Comparison of ENCODE assay signal across 8 cellular contexts in the genomic region with DNA sequence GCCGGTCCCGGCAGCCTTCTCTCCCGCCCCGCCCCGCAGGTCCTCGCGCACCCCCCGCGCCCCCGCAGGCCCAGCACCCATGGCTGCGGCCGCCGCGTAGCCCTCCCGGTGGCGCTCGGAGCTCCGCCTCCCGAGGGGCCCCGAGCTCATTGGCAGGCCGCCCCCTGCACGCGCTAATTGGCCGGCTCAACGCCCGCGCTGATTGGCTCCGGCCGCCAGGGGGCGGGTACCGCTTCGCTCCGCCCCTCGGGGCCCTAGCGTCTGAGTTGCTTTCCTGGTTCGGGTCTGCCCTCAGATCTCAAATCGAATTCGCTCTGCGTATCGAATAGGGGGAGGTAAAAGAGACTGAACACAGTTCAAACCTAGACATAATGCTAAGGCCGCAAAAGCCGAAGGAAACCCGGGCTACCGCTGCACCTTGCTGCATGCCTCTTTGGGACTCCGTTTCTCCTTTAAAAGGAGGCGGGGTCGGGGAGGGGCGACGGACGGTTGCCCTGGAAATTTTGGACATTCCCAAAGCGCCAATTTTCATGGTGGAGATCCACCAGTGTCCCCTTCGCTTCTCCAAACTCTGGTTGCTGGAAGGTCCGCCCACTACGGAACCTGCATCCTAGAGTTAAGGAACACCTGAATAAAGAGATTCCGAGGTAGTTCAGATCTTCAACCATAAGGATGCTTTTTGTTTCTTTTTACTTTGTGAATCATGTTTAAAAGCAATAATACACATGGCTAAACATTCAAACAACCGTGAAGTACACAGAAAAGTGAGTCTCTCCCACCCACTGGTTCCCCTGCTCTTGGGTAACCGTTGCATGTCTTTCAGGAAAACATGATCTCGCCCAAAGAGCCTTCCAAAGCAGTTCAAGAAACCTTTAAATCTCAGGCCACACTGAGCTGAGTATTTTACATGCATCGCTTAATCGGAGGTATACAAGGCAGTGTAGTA. TPM values are rescaled to one million over a fixed set of nuclear protein-coding genes. Genes with fewer than 3 reads are reported as not detected.
A peak's percentile ranks its signal among the peaks of the same experiment; 100 is the strongest.
DNase-seq lines count a peak whose midpoint lies in the region; ATAC-seq and TF ChIP-seq lines count a peak whose summit lies in the region.

A gene (minus strand): TSS at position 117 of the 946 bp plus-strand sequence. CDS start 463 bp downstream, outside the sequence.

- peak; percentile 68 to 71 for TF ChIP-seq POLR2A in uterus (IDR thresholded peaks at IDR 0.05)

- ATAC-seq in HG02763 (IDR thresholded peaks at IDR 0.05; ENCODE audit: unreplicated experiment): peak; percentile 64

- H3K4me1 ChIP-seq in left ventricle myocardium inferior (peaks cover 93% of the 10 kb centered on the region), uterus (peaks cover 14 to 44% of the 10 kb centered on the region in 2 donors)

- peak within 1 kb of the TSS; percentile 79 for H3K27ac Mint-ChIP-seq in T-helper 1 cell treated with Interleukin-12 subunit alpha and Interleukin-12 subunit beta and Interleukin-4 antibody, amounts not matched to agents 30 μg/mL and 1 μg/mL, for 36 hours

- H3K9me3 Mint-ChIP-seq in T-helper 1 cell treated with Interleukin-12 subunit alpha and Interleukin-12 subunit beta and Interleukin-4 antibody, amounts not matched to agents 30 μg/mL and 1 μg/mL, for 36 hours: no peaks in the 10 kb centered on the region

- H3K4me1 Mint-ChIP-seq in T-helper 1 cell treated with Interleukin-12 subunit alpha and Interleukin-12 subunit beta and Interleukin-4 antibody, amounts not matched to agents 30 μg/mL and 1 μg/mL, for 36 hours (ENCODE audit: low read depth): peaks cover 64% of the 10 kb centered on the region

- TF ChIP-seq CTCF in GM12875 (IDR thresholded peaks at IDR 0.05; ENCODE audit: borderline replicate concordance, insufficient read depth, low read depth, low read length): no peak
- peak; percentile 50 for TF ChIP-seq CTCF in left ventricle myocardium inferior (IDR thresholded peaks at IDR 0.05; ENCODE audit: borderline replicate concordance)
- TF ChIP-seq CTCF in uterus (IDR thresholded peaks at IDR 0.05): peak; percentile 14 to 45 (median 24)

- H3K4me3 ChIP-seq in GM12875 (ENCODE audit: low read depth, low read length) (peak within 1 kb of the TSS; percentile 63), left ventricle myocardium inferior (peak within 1 kb of the TSS; percentile 93), uterus (peak within 1 kb of the TSS; percentile 51 to 95)

- no peaks in the 10 kb centered on the region for H3K9me3 ChIP-seq in left ventricle myocardium inferior (replicated peaks)
- H3K9me3 ChIP-seq in uterus: no peaks in the 10 kb centered on the region

- intact Hi-C loops in left ventricle myocardium inferior (cut with micrococcal nuclease) (no loop called here), uterus (cut with DNase I; ENCODE audit: low total_unique reads) (no loop called here)

- H3K27me3 Mint-ChIP-seq in T-helper 1 cell treated with Interleukin-12 subunit alpha and Interleukin-12 subunit beta and Interleukin-4 antibody, amounts not matched to agents 30 μg/mL and 1 μg/mL, for 36 hours (ENCODE audit: low read depth): no peaks in the 10 kb centered on the region

- H3K36me3 ChIP-seq in left ventricle myocardium inferior: no peaks in the 10 kb centered on the region
- no peaks in the 10 kb centered on the region for H3K36me3 ChIP-seq in uterus

- DNase-seq in NCI-H1436 (lab: John Stamatoyannopoulos, UW) (peak; percentile 93), amniotic stem cell (lab: John Stamatoyannopoulos, UW) (peak; percentile 80), left ventricle myocardium inferior (peak; percentile 96), pulmonary artery endothelial cell (ENCODE audit: low read depth, low spot score) (peak; percentile 53), uterus (peak; percentile 94 to 97)

- peaks cover 17% of the 10 kb centered on the region for H3K36me3 Mint-ChIP-seq in T-helper 1 cell treated with Interleukin-12 subunit alpha and Interleukin-12 subunit beta and Interleukin-4 antibody, amounts not matched to agents 30 μg/mL and 1 μg/mL, for 36 hours (ENCODE audit: low read depth)

- H3K27ac ChIP-seq in left ventricle myocardium inferior (replicated peaks) (peak within 1 kb of the TSS; percentile 93), uterus (peak within 1 kb of the TSS; percentile 80 to 88)

- peak within 1 kb of the TSS; percentile 94 for H3K4me3 Mint-ChIP-seq in T-helper 1 cell treated with Interleukin-12 subunit alpha and Interleukin-12 subunit beta and Interleukin-4 antibody, amounts not matched to agents 30 μg/mL and 1 μg/mL, for 36 hours

- no peaks in the 10 kb centered on the region for H3K27me3 ChIP-seq in left ventricle myocardium inferior (ENCODE audit: low read depth)
- H3K27me3 ChIP-seq in uterus: no peaks in the 10 kb centered on the region

RNA-seq across cellular contexts. Expression of the gene that starts here (rescaled TPM):
- total RNA-seq in left ventricle myocardium inferior (110 TPM), pulmonary artery endothelial cell (38.4 and 45.5 TPM in 2 replicates), uterus (10 to 100 TPM; 15.6 to 70.2 (median 42.6) TPM)

Comparison
In these comparisons a context has a peak if more than half of its experiments do, and no peak if none do; other contexts are left out.
1. Peak in every context shown above with its lines: DNase-seq, ATAC-seq, H3K4me3 ChIP-seq and H3K27ac ChIP-seq.